Comparison of ENCODE assay signal across 20 cellular contexts in genomic region chr16:79497951-79498350, GRCh38.
"Had no signal": no experiment of that assay in that cellular context is flagged by ENCODE, and none has a peak within 500 bp of the region (broad histone marks: within the 10 kb centered on the region; RNA-seq: fewer than 3 reads in every experiment).

No MANE protein-coding gene starts in this region.

- H3K4me1 Mint-ChIP-seq: mesothelial cell of epicardium; naive B cell; stimulated activated memory B cell treated with anti-CD40 and anti-IgM and Interleukin-4, amounts not matched to agents 10 μg/mL and 1 μg/mL and 100 μg/mL, for 72 hours had no signal

- ATAC-seq: left cardiac atrium; left lung; mucosa of descending colon; psoas muscle; right cardiac atrium; stimulated activated memory B cell treated with anti-CD40 and anti-IgM and Interleukin-4, amounts not matched to agents 10 μg/mL and 1 μg/mL and 100 μg/mL, for 72 hours; stimulated activated naive CD8-positive, alpha-beta T cell treated with anti-CD3 and anti-CD28 coated beads, Interleukin-15, Interleukin-2, amounts not matched to agents 100 U/mL and 50 U/mL, for 24 hours had no signal

- H3K9me3 Mint-ChIP-seq: stimulated activated memory B cell treated with anti-CD40 and anti-IgM and Interleukin-4, amounts not matched to agents 10 μg/mL and 1 μg/mL and 100 μg/mL, for 72 hours had no signal

- H3K27me3 Mint-ChIP-seq: stimulated activated memory B cell treated with anti-CD40 and anti-IgM and Interleukin-4, amounts not matched to agents 10 μg/mL and 1 μg/mL and 100 μg/mL, for 72 hours had no signal

- H3K27ac Mint-ChIP-seq: mesothelial cell of epicardium; naive B cell; nephron; neural progenitor cell; stimulated activated memory B cell treated with anti-CD40 and anti-IgM and Interleukin-4, amounts not matched to agents 10 μg/mL and 1 μg/mL and 100 μg/mL, for 72 hours had no signal

- DNase-seq: dermis blood vessel endothelial cell; effector memory CD4-positive, alpha-beta T cell; left cardiac atrium; left lung; mesenchymal stem cell; mucosa of descending colon; naive B cell; posterior cingulate gyrus; psoas muscle; right cardiac atrium; sigmoid colon; stimulated activated CD4-positive, alpha-beta T cell treated with anti-CD3 and anti-CD28 coated beads, Interleukin-2, amount 100 ng/mL, for 24 hours; stimulated activated CD4-positive, alpha-beta T cell treated with anti-CD3 and anti-CD28 coated beads, Interleukin-4, amount 100 ng/mL, for 24 hours; stimulated activated naive CD8-positive, alpha-beta T cell treated with anti-CD3 and anti-CD28 coated beads, Interleukin-15, Interleukin-2, amounts not matched to agents 100 U/mL and 50 U/mL, for 24 hours; substantia nigra; upper lobe of left lung had no signal

- H3K36me3 Mint-ChIP-seq: mesothelial cell of epicardium; naive B cell; neural progenitor cell; stimulated activated memory B cell treated with anti-CD40 and anti-IgM and Interleukin-4, amounts not matched to agents 10 μg/mL and 1 μg/mL and 100 μg/mL, for 72 hours had no signal

- H3K4me3 Mint-ChIP-seq: mesothelial cell of epicardium; naive B cell; nephron; neural progenitor cell; stimulated activated memory B cell treated with anti-CD40 and anti-IgM and Interleukin-4, amounts not matched to agents 10 μg/mL and 1 μg/mL and 100 μg/mL, for 72 hours had no signal
